1 cellular context compared by ENCODE assay signal in the genomic region with DNA sequence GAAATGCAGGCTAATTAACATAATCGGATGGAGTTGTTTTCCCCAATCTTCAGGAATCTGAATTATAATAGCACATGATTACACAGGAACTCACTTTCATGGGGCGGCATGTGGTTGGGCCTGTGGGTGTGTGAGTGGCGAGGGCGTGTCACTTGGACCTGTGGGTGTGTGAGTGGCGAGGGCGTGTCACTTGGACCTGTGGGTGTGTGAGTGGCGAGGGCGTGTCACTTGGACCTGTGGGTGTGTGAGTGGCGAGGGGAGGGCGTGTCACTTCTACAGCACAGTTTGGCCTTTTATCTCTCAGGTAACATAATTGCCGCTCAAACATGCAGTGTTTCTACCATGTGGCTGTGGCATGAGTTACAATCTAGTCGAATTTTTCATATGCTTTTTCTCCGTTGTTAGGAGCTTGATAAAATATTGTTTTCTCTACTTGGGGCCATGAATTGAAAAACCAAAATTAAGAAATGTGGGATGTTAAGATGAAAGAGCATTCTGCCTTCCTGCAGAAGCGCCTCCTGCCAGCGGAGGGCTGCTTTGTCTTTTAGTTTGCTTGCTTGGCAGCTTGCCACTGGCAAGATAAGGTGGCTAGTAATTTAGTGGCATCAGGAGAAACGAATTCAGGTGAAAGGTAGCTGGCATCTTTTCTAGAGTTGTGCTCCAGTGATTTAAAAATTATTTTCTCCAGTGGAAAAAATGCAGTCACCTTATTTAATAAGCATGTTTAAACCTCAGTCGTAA.
TF ChIP-seq lines count a peak whose summit lies in the region.

No MANE protein-coding gene starts in this region.

TF ChIP-seq in K562, 482 proteins besides CTCF, POLR2A, EP300 and RAD21 (continued from another document):
- TF ChIP-seq ZNF785 (CRISPR knock-in tag; IDR thresholded peaks at IDR 0.05), result no peak
- peak; percentile 41; the same call in 1 of the 2 replicates for TF ChIP-seq MYNN (IDR thresholded peaks at IDR 0.05)
- TF ChIP-seq MYNN (CRISPR knock-in tag; IDR thresholded peaks at IDR 0.05), result no peak
- no peak for TF ChIP-seq BMI1 (IDR thresholded peaks at IDR 0.05; ENCODE audit: low read length)
- no peak for TF ChIP-seq NR2F6 (CRISPR knock-in tag; IDR thresholded peaks at IDR 0.05)
- no peak for TF ChIP-seq KLF1 (tag; IDR thresholded peaks at IDR 0.05)
- TF ChIP-seq ZFP36 (IDR thresholded peaks at IDR 0.05; ENCODE audit: low read depth, low read length, partially characterized antibody), result no peak
- TF ChIP-seq KLF16 (IDR thresholded peaks at IDR 0.05), result no peak
- TF ChIP-seq, protein P1, sequence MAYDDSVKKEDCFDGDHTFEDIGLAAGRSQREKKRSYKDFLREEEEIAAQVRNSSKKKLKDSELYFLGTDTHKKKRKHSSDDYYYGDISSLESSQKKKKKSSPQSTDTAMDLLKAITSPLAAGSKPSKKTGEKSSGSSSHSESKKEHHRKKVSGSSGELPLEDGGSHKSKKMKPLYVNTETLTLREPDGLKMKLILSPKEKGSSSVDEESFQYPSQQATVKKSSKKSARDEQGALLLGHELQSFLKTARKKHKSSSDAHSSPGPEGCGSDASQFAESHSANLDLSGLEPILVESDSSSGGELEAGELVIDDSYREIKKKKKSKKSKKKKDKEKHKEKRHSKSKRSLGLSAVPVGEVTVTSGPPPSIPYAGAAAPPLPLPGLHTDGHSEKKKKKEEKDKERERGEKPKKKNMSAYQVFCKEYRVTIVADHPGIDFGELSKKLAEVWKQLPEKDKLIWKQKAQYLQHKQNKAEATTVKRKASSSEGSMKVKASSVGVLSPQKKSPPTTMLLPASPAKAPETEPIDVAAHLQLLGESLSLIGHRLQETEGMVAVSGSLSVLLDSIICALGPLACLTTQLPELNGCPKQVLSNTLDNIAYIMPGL (CRISPR knock-in tag; IDR thresholded peaks at IDR 0.05), result no peak
- 0 out of 2 replicates have a peak, but pooled peaks have one; percentile 43 for TF ChIP-seq ZNF431 (CRISPR knock-in tag; IDR thresholded peaks at IDR 0.05)
- no peak for TF ChIP-seq SIN3A (IDR thresholded peaks at IDR 0.05; ENCODE audit: borderline replicate concordance in 2 of 2, control insufficient read depth in 1 of 2, low read depth in 2 of 2, low read length in 2 of 2)
- TF ChIP-seq, protein P2, sequence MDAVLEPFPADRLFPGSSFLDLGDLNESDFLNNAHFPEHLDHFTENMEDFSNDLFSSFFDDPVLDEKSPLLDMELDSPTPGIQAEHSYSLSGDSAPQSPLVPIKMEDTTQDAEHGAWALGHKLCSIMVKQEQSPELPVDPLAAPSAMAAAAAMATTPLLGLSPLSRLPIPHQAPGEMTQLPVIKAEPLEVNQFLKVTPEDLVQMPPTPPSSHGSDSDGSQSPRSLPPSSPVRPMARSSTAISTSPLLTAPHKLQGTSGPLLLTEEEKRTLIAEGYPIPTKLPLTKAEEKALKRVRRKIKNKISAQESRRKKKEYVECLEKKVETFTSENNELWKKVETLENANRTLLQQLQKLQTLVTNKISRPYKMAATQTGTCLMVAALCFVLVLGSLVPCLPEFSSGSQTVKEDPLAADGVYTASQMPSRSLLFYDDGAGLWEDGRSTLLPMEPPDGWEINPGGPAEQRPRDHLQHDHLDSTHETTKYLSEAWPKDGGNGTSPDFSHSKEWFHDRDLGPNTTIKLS (IDR thresholded peaks at IDR 0.05; ENCODE audit: borderline replicate concordance, low read depth), result no peak
- peak; percentile 83 for TF ChIP-seq NFIC (IDR thresholded peaks at IDR 0.05)
- TF ChIP-seq, protein P3, sequence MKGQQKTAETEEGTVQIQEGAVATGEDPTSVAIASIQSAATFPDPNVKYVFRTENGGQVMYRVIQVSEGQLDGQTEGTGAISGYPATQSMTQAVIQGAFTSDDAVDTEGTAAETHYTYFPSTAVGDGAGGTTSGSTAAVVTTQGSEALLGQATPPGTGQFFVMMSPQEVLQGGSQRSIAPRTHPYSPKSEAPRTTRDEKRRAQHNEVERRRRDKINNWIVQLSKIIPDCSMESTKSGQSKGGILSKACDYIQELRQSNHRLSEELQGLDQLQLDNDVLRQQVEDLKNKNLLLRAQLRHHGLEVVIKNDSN (CRISPR knock-in tag; IDR thresholded peaks at IDR 0.05), result no peak
- no peak for TF ChIP-seq ZBTB7A (IDR thresholded peaks at IDR 0.05; ENCODE audit: borderline replicate concordance, control insufficient read depth, low read depth, low read length)
- TF ChIP-seq EGR1 (conservative IDR thresholded peaks at IDR 0.05), result peak; percentile 88
- no peak for TF ChIP-seq NFXL1 (CRISPR knock-in tag; IDR thresholded peaks at IDR 0.05)
- TF ChIP-seq, protein P4, sequence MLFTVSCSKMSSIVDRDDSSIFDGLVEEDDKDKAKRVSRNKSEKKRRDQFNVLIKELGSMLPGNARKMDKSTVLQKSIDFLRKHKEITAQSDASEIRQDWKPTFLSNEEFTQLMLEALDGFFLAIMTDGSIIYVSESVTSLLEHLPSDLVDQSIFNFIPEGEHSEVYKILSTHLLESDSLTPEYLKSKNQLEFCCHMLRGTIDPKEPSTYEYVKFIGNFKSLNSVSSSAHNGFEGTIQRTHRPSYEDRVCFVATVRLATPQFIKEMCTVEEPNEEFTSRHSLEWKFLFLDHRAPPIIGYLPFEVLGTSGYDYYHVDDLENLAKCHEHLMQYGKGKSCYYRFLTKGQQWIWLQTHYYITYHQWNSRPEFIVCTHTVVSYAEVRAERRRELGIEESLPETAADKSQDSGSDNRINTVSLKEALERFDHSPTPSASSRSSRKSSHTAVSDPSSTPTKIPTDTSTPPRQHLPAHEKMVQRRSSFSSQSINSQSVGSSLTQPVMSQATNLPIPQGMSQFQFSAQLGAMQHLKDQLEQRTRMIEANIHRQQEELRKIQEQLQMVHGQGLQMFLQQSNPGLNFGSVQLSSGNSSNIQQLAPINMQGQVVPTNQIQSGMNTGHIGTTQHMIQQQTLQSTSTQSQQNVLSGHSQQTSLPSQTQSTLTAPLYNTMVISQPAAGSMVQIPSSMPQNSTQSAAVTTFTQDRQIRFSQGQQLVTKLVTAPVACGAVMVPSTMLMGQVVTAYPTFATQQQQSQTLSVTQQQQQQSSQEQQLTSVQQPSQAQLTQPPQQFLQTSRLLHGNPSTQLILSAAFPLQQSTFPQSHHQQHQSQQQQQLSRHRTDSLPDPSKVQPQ (CRISPR knock-in tag; IDR thresholded peaks at IDR 0.05; ENCODE audit: borderline replicate concordance), result no peak
